23 cellular contexts compared by ENCODE assay signal in genomic region chr10:124214610-124215009, GRCh38.
"Had no signal": no experiment of that assay in that cellular context is flagged by ENCODE, and none has a peak within 500 bp of the region (broad histone marks: within the 10 kb centered on the region; RNA-seq: fewer than 3 reads in every experiment).

No MANE protein-coding gene starts in this region.

- ATAC-seq: HepG2 had no signal

- DNase-seq: IMR-90, Karpas-422, KG1, MG63, NCI-H1092, NCI-H1105 treated with DMSO at 0.1 percent for 48 hours, NCI-H1417 treated with DMSO at 0.1 percent for 48 hours, NCI-H146, NCI-H1694 treated with DMSO at 0.1 percent for 48 hours, NCI-H1930, NCI-H2081, NCI-H2107, NCI-H2227 treated with DMSO at 0.1 percent for 48 hours, NCI-H446, NCI-H510A, NCI-H524 treated with DMSO at 0.1 percent for 48 hours, NCI-H774, Right ventricle myocardium superior, RPMI8226, SIG-M5 had no signal

- H3K27me3 ChIP-seq: MG63, SJSA1 had no signal

- H3K9me3 ChIP-seq: SJSA1 had no signal

- H3K4me1 ChIP-seq: SJSA1 had no signal

- H3K4me3 ChIP-seq: MG63, SJSA1, SK-N-MC had no signal

- H3K36me3 ChIP-seq: MG63, SJSA1 had no signal

- H3K27ac ChIP-seq: SJSA1, SK-N-MC had no signal
